Comparison of ENCODE assay signal across 21 cellular contexts in the genomic region with DNA sequence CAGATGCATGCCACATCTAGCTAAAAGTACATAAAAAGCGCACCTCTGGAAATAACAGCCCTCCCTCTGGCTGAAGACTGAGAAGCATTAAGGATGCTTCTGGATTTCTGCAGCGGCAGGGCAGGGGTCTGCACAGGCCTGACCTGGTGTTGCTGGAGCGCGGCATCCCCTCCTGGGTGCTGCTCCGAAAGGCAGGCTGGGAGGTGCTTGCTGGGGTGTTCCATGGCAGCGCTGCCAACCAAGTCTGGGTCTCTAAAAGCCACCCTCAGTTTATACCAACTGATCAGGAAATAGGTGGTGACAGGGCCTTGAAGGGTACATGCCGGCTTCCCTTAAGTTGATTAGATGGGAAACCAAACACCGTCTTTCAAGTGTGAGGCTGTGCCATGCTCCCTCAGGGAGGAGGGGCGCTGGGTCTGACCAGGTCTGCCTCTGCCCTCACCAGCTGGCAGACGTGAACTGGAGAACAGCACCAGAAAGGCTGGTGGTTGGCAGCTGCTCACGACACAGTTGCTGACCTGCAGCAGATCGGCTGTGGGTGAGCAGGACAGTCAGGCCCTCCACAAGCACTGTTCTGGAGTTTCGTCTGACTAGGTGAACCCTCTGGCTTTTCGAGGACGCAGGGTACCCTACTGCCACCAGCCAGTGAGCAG.
"Had no signal": no experiment of that assay in that cellular context is flagged by ENCODE, and none has a peak within 500 bp of the region (broad histone marks: within the 10 kb centered on the region; RNA-seq: fewer than 3 reads in every experiment).

No MANE protein-coding gene starts in this region.

- H3K27me3 Mint-ChIP-seq: activated B cell treated with CpG ODN at 0.5 μM for 24 hours; activated naive CD8-positive, alpha-beta T cell treated with anti-CD3 and anti-CD28 coated beads, Interleukin-2, amount 10 ng/mL, durations not matched to agents 7 days and 5 days; naive thymus-derived CD8-positive, alpha-beta T cell; stimulated activated memory B cell treated with anti-CD40 and anti-IgM and Interleukin-4, amounts not matched to agents 10 μg/mL and 1 μg/mL and 100 μg/mL, for 72 hours had no signal

- H3K27ac Mint-ChIP-seq: activated B cell treated with CpG ODN at 0.5 μM for 24 hours; activated CD4-positive, alpha-beta T cell treated with anti-CD3 and anti-CD28 coated beads for 36 hours; activated naive CD8-positive, alpha-beta T cell treated with anti-CD3 and anti-CD28 coated beads, Interleukin-2, amount 10 ng/mL, durations not matched to agents 7 days and 5 days; activated T-helper 2 cell treated with anti-CD3 and anti-CD28 coated beads, Interferon-gamma antibody, Interleukin-2, Interleukin-4, amounts not matched to agents 10 μg/mL and 5 μg/mL and 100 μg/mL, durations not matched to agents 14 hours and 24 hours and 36 hours; naive thymus-derived CD8-positive, alpha-beta T cell; stimulated activated memory B cell treated with anti-CD40 and anti-IgM and Interleukin-4, amounts not matched to agents 10 μg/mL and 1 μg/mL and 100 μg/mL, for 72 hours; T-helper 1 cell treated with Interleukin-12 subunit alpha and Interleukin-12 subunit beta and Interleukin-4 antibody, amounts not matched to agents 30 μg/mL and 1 μg/mL, for 36 hours had no signal

- H3K4me3 Mint-ChIP-seq: activated B cell treated with CpG ODN at 0.5 μM for 24 hours; activated CD4-positive, alpha-beta T cell treated with anti-CD3 and anti-CD28 coated beads for 36 hours; activated naive CD8-positive, alpha-beta T cell treated with anti-CD3 and anti-CD28 coated beads, Interleukin-2, amount 10 ng/mL, durations not matched to agents 7 days and 5 days; activated T-cell treated with anti-CD3 and anti-CD28 coated beads, Interleukin-2, amount 50 U/mL, for 4 hours; naive thymus-derived CD8-positive, alpha-beta T cell; stimulated activated memory B cell treated with anti-CD40 and anti-IgM and Interleukin-4, amounts not matched to agents 10 μg/mL and 1 μg/mL and 100 μg/mL, for 72 hours; T-helper 1 cell treated with Interleukin-12 subunit alpha and Interleukin-12 subunit beta and Interleukin-4 antibody, amounts not matched to agents 30 μg/mL and 1 μg/mL, for 36 hours had no signal

- H3K4me1 Mint-ChIP-seq: activated CD4-positive, alpha-beta T cell treated with anti-CD3 and anti-CD28 coated beads for 36 hours; activated naive CD8-positive, alpha-beta T cell treated with anti-CD3 and anti-CD28 coated beads, Interleukin-2, amount 10 ng/mL, durations not matched to agents 7 days and 5 days; naive thymus-derived CD8-positive, alpha-beta T cell had no signal

- H3K9me3 Mint-ChIP-seq: activated T-helper 2 cell treated with anti-CD3 and anti-CD28 coated beads, Interferon-gamma antibody, Interleukin-2, Interleukin-4, amounts not matched to agents 10 μg/mL and 5 μg/mL and 100 μg/mL, durations not matched to agents 14 hours and 24 hours and 36 hours; stimulated activated memory B cell treated with anti-CD40 and anti-IgM and Interleukin-4, amounts not matched to agents 10 μg/mL and 1 μg/mL and 100 μg/mL, for 72 hours had no signal

- ATAC-seq: activated CD4-positive, alpha-beta T cell treated with anti-CD3 and anti-CD28 coated beads for 36 hours; activated T-cell treated with anti-CD3 and anti-CD28 coated beads, Interleukin-2, amount 50 U/mL, for 4 hours; gastroesophageal sphincter; left colon; lower lobe of right lung; naive thymus-derived CD8-positive, alpha-beta T cell; sciatic nerve; stimulated activated memory B cell treated with anti-CD40 and anti-IgM and Interleukin-4, amounts not matched to agents 10 μg/mL and 1 μg/mL and 100 μg/mL, for 72 hours had no signal

- DNase-seq: activated B cell treated with CpG ODN at 0.5 μM for 24 hours; activated CD4-positive, alpha-beta T cell treated with anti-CD3 and anti-CD28 coated beads for 36 hours; activated CD4-positive, alpha-beta T cell treated with anti-CD3 and anti-CD28 coated beads, Interleukin-2, amount 50 U/mL, for 48 hours; activated CD8-positive, alpha-beta memory T cell treated with anti-CD3 and anti-CD28 coated beads, Interleukin-2, amount 50 U/mL, for 48 hours; activated naive CD4-positive, alpha-beta T cell; activated naive CD8-positive, alpha-beta T cell treated with anti-CD3 and anti-CD28 coated beads, Interleukin-2, amount 10 ng/mL, durations not matched to agents 7 days and 5 days; activated T-cell treated with anti-CD3 and anti-CD28 coated beads, Interleukin-2, amount 50 U/mL, for 4 hours; amniotic stem cell; cerebellar nuclear complex; left colon; lower lobe of right lung; mesendoderm; naive thymus-derived CD8-positive, alpha-beta T cell; stimulated activated CD4-positive, alpha-beta T cell treated with anti-CD3 and anti-CD28 coated beads, Interleukin-15, amount 100 ng/mL, for 24 hours; T1000; transverse colon had no signal
